Comparison of ENCODE assay signal across 25 cellular contexts in the genomic region with DNA sequence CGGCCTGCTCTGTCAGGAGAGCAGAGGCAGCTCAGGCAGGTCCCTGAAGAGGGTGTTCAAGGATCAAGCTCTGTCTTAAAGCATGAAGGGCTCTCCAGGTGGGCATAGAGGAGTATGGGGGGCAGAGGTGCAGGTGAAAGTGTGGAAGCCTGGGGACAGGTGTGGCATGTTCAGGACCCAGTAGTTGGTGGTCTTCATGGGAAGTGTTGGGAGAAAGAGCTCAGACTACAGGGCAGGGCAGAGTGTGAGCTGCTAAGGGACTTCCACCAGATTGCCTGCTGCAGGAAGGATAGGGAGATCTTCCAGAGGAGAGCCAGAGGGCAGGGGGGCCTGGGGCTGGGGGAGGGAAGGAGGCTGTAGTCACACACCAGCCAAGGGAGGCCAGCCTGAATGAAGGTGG.
DNase-seq lines count a peak whose midpoint lies in the region; ATAC-seq, FAIRE-seq and TF ChIP-seq lines count a peak whose summit lies in the region.
"Had no signal": no experiment of that assay in that cellular context is flagged by ENCODE, and none has a peak within 500 bp of the region (broad histone marks: within the 10 kb centered on the region; RNA-seq: fewer than 3 reads in every experiment).

No MANE protein-coding gene starts in this region.

- TF ChIP-seq POLR2A in H1 (IDR thresholded peaks at IDR 0.05; ENCODE audit: control extremely low read depth in 1 of 2, low read depth in 2 of 2, low read length in 2 of 2), result no peak

- no peak overlapping the region for H2AFZ ChIP-seq in H1 (ENCODE audit: low read length)

- peaks cover 8% of the 10 kb centered on the region for H3K4me1 Mint-ChIP-seq in activated CD8-positive, alpha-beta T cell treated with anti-CD3 and anti-CD28 coated beads, Interleukin-2, amount 10 ng/mL, durations not matched to agents 7 days and 5 days (ENCODE audit: low read depth)
- H3K4me1 Mint-ChIP-seq in activated CD8-positive, alpha-beta T cell treated with anti-CD3 and anti-CD28 coated beads for 36 hours (ENCODE audit: low read depth), result peaks cover 15% of the 10 kb centered on the region
- no peaks in the 10 kb centered on the region for H3K4me1 Mint-ChIP-seq in neural crest cell
- no peaks in the 10 kb centered on the region for H3K4me1 Mint-ChIP-seq in T-helper 17 cell
- H3K4me1 Mint-ChIP-seq: B cell; CD4-positive, CD25-positive, alpha-beta regulatory T cell; CD8-positive, alpha-beta memory T cell had no signal

- no peak overlapping the region for H3K27ac ChIP-seq in H1 (ENCODE audit: low read depth, low read length)
- H3K27ac ChIP-seq in aorta (ENCODE audit: low read depth in 1 of 2, low read length in 2 of 2), result no peak overlapping the region
- H3K27ac ChIP-seq: 22Rv1, BLaER1, C4-2B had no signal

- no peaks in the 10 kb centered on the region for H3K36me3 ChIP-seq in H1 (ENCODE audit: control insufficient read depth in 2 of 4, insufficient read depth in 4 of 4, low read length in 3 of 4)
- H3K36me3 ChIP-seq in aorta (ENCODE audit: control insufficient read depth in 1 of 2, insufficient read depth in 2 of 2, low read length in 1 of 2), result no peaks in the 10 kb centered on the region
- H3K36me3 ChIP-seq: BLaER1 had no signal

- H3K4me3 ChIP-seq in H1 (ENCODE audit: extremely low read depth in 1 of 4, insufficient read depth in 2 of 4, low read depth in 3 of 4, low read length in 4 of 4) (no peak overlapping the region), aorta (ENCODE audit: low read length in 2 of 2) (no peak overlapping the region)
- H3K4me3 ChIP-seq: BLaER1 had no signal

- H2BK20ac ChIP-seq in H1 (ENCODE audit: low read length), result no peak overlapping the region

- no peaks in the 10 kb centered on the region for H3K4me1 ChIP-seq in H1 (replicated peaks in 1 of 4; ENCODE audit: control insufficient read depth in 3 of 4, insufficient read depth in 4 of 4, low read length in 3 of 4)
- H3K4me1 ChIP-seq in aorta (ENCODE audit: control insufficient read depth in 1 of 2, insufficient read depth in 2 of 2, low read length in 2 of 2), result no peaks in the 10 kb centered on the region
- H3K4me1 ChIP-seq: BLaER1 had no signal

- no peak for ATAC-seq in activated CD8-positive, alpha-beta T cell treated with anti-CD3 and anti-CD28 coated beads, Interleukin-2, amount 10 ng/mL, durations not matched to agents 7 days and 5 days
- ATAC-seq in activated CD8-positive, alpha-beta T cell treated with anti-CD3 and anti-CD28 coated beads for 36 hours, result no peak
- peak; percentile 47 for ATAC-seq in aorta (ENCODE audit: low FRiP score)
- ATAC-seq in T-helper 17 cell, result no peak
- no peak for ATAC-seq in GM18520 (IDR thresholded peaks at IDR 0.05; ENCODE audit: unreplicated experiment)

- POLR2A ChIA-PET in activated CD8-positive, alpha-beta T cell treated with anti-CD3 and anti-CD28 coated beads, Interleukin-2, amount 10 ng/mL, durations not matched to agents 7 days and 5 days (lab: Charles Lee), result no interaction called here
- POLR2A ChIA-PET in activated CD8-positive, alpha-beta T cell treated with anti-CD3 and anti-CD28 coated beads for 36 hours (lab: Charles Lee), result no interaction called here
- POLR2A ChIA-PET in H1 (lab: Charles Lee; ENCODE audit: partially characterized antibody), result no interaction called here

- TF ChIP-seq RAD21 in H1 (IDR thresholded peaks at IDR 0.05 in 1 of 2, conservative IDR thresholded peaks at IDR 0.05 in 1 of 2; ENCODE audit: low read depth in 2 of 2, low read length in 2 of 2), result no peak

- no peaks in the 10 kb centered on the region for H3K79me2 ChIP-seq in H1 (ENCODE audit: control insufficient read depth in 1 of 2, insufficient read depth in 2 of 2, low read length in 2 of 2)

- H3K79me1 ChIP-seq in H1 (ENCODE audit: low read depth, low read length), result no peaks in the 10 kb centered on the region

- H3K9me3 ChIP-seq in H1 (ENCODE audit: insufficient read depth in 2 of 2, low read depth in 1 of 2, low read length in 1 of 2), result no peaks in the 10 kb centered on the region
- no peaks in the 10 kb centered on the region for H3K9me3 ChIP-seq in aorta (ENCODE audit: control insufficient read depth, low read length)
- H3K9me3 ChIP-seq in T-helper 17 cell (ENCODE audit: control insufficient read depth, low read length, poor library complexity, severe bottlenecking), result no peaks in the 10 kb centered on the region
- H3K9me3 ChIP-seq: BLaER1 had no signal

- no peak overlapping the region for H2AK5ac ChIP-seq in H1 (ENCODE audit: low read depth, low read length)

- in situ Hi-C loops in KBM-7 (cut with MboI; ENCODE audit: low pct_unique_long_range_greater_than_20kb, low sequenced_read_pairs), result no loop called here

- no peak overlapping the region for H3K56ac ChIP-seq in H1 (replicated peaks; ENCODE audit: insufficient read length, low read depth, low read length)

- H3K27me3 ChIP-seq in H1 (replicated peaks in 1 of 4; ENCODE audit: control insufficient read depth in 3 of 4, extremely low read depth in 1 of 4, insufficient read depth in 3 of 4, low read length in 3 of 4) (no peaks in the 10 kb centered on the region), aorta (ENCODE audit: control insufficient read depth in 1 of 2, insufficient read depth in 2 of 2, low read length in 1 of 2) (no peaks in the 10 kb centered on the region)
- H3K27me3 ChIP-seq: BLaER1 had no signal

- no peaks in the 10 kb centered on the region for H3K23me2 ChIP-seq in H1 (ENCODE audit: low read depth, low read length)

- no peaks in the 10 kb centered on the region for H4K20me1 ChIP-seq in H1 (replicated peaks in 1 of 2; ENCODE audit: control insufficient read depth in 1 of 2, insufficient read depth in 2 of 2, low read length in 2 of 2)
- H4K20me1 ChIP-seq: BLaER1 had no signal

- H3K14ac ChIP-seq in H1 (ENCODE audit: insufficient read length), result no peak overlapping the region

- H2BK12ac ChIP-seq in H1 (ENCODE audit: low read depth, low read length), result no peak overlapping the region

- H3K9me3 Mint-ChIP-seq in activated CD8-positive, alpha-beta T cell treated with anti-CD3 and anti-CD28 coated beads, Interleukin-2, amount 10 ng/mL, durations not matched to agents 7 days and 5 days (ENCODE audit: insufficient read depth), result no peaks in the 10 kb centered on the region
- no peaks in the 10 kb centered on the region for H3K9me3 Mint-ChIP-seq in activated CD8-positive, alpha-beta T cell treated with anti-CD3 and anti-CD28 coated beads for 36 hours
- no peaks in the 10 kb centered on the region for H3K9me3 Mint-ChIP-seq in neural crest cell
- H3K9me3 Mint-ChIP-seq: CD4-positive, CD25-positive, alpha-beta regulatory T cell had no signal

- peak overlapping the region; percentile 24 for H3K27ac Mint-ChIP-seq in activated CD8-positive, alpha-beta T cell treated with anti-CD3 and anti-CD28 coated beads, Interleukin-2, amount 10 ng/mL, durations not matched to agents 7 days and 5 days
- no peak overlapping the region for H3K27ac Mint-ChIP-seq in activated CD8-positive, alpha-beta T cell treated with anti-CD3 and anti-CD28 coated beads for 36 hours
- H3K27ac Mint-ChIP-seq in neural crest cell (ENCODE audit: unreplicated experiment), result peak overlapping the region; percentile 84
- no peak overlapping the region for H3K27ac Mint-ChIP-seq in T-helper 17 cell
- H3K27ac Mint-ChIP-seq: B cell; CD8-positive, alpha-beta memory T cell had no signal

- CTCF ChIA-PET in activated CD8-positive, alpha-beta T cell treated with anti-CD3 and anti-CD28 coated beads, Interleukin-2, amount 10 ng/mL, durations not matched to agents 7 days and 5 days (lab: Charles Lee), result no interaction called here
- CTCF ChIA-PET in activated CD8-positive, alpha-beta T cell treated with anti-CD3 and anti-CD28 coated beads for 36 hours (lab: Charles Lee), result interaction anchor here (1.2 to 1.7 kb wide), 2 partner anchors 10 to 96 kb away, joined by 5 to 6 read pairs; no protein-coding TSS in a partner anchor
- CTCF ChIA-PET in H1 (lab: Charles Lee; ENCODE audit: partially characterized antibody), result interaction anchor here (1.4 to 2.3 kb wide), 2 partner anchors 9 to 32 kb away, joined by 5 to 9 read pairs; no protein-coding TSS in a partner anchor

- H3K4me3 Mint-ChIP-seq in activated CD8-positive, alpha-beta T cell treated with anti-CD3 and anti-CD28 coated beads, Interleukin-2, amount 10 ng/mL, durations not matched to agents 7 days and 5 days, result no peak overlapping the region
- H3K4me3 Mint-ChIP-seq in activated CD8-positive, alpha-beta T cell treated with anti-CD3 and anti-CD28 coated beads for 36 hours, result no peak overlapping the region
- H3K4me3 Mint-ChIP-seq in neural crest cell (no peak overlapping the region), T-helper 17 cell (no peak overlapping the region)
- H3K4me3 Mint-ChIP-seq: B cell; CD8-positive, alpha-beta memory T cell had no signal

- no peaks in the 10 kb centered on the region for H3K36me3 Mint-ChIP-seq in activated CD8-positive, alpha-beta T cell treated with anti-CD3 and anti-CD28 coated beads, Interleukin-2, amount 10 ng/mL, durations not matched to agents 7 days and 5 days (ENCODE audit: low read depth)
- H3K36me3 Mint-ChIP-seq in activated CD8-positive, alpha-beta T cell treated with anti-CD3 and anti-CD28 coated beads for 36 hours (ENCODE audit: low read depth), result no peaks in the 10 kb centered on the region
- H3K36me3 Mint-ChIP-seq in neural crest cell (ENCODE audit: low read depth) (no peaks in the 10 kb centered on the region), T-helper 17 cell (ENCODE audit: low read depth) (no peaks in the 10 kb centered on the region)
- H3K36me3 Mint-ChIP-seq: CD4-positive, CD25-positive, alpha-beta regulatory T cell; CD8-positive, alpha-beta memory T cell had no signal

- no peak overlapping the region for H3K4ac ChIP-seq in H1 (replicated peaks; ENCODE audit: insufficient read length, low read depth, low read length)

- WGBS in H1 (ENCODE audit: extremely low coverage in 1 of 2, insufficient coverage in 1 of 2, insufficient read length in 1 of 2, insufficient replicate concordance in 2 of 2, low coverage in 1 of 2, low lambda C conversion rate in 2 of 2, missing lambda C conversion rate in 1 of 2), 2 experiments, result 100% methylated on average over 1 of the region's 1 CpG; no CpG with 5 or more reads in 1 of the 2 experiments
- WGBS in aorta, 2 donors, result 89 to 96% methylated on average over 1 of the region's 1 CpG

- DNase-seq in activated CD8-positive, alpha-beta T cell treated with anti-CD3 and anti-CD28 coated beads, Interleukin-2, amount 10 ng/mL, durations not matched to agents 7 days and 5 days, result no peak
- no peak for DNase-seq in activated CD8-positive, alpha-beta T cell treated with anti-CD3 and anti-CD28 coated beads for 36 hours
- no peak for DNase-seq in H1 (ENCODE audit: low read depth in 1 of 2, low spot score in 2 of 2)
- DNase-seq in neural crest cell (ENCODE audit: low read depth, low spot score), result no peak
- DNase-seq in aorta, result no peak
- no peak for DNase-seq in T-helper 17 cell
- DNase-seq in KBM-7, result no peak
- DNase-seq: CD4-positive, CD25-positive, alpha-beta regulatory T cell; CD8-positive, alpha-beta memory T cell; DMS 273 treated with DMSO at 0.1 percent for 48 hours; DMS53; DMS79 treated with DMSO at 0.1 percent for 48 hours; GF-D8; GOT3; H7; HCEC 1CT had no signal

- no peak overlapping the region for H4K5ac ChIP-seq in H1 (ENCODE audit: insufficient read length, low read depth, low read length)

- H2BK5ac ChIP-seq in H1 (ENCODE audit: low read depth, low read length), result no peak overlapping the region

- 0 out of 2 replicates have a peak overlapping the region, but pooled peaks have one; percentile 45 for H4K8ac ChIP-seq in H1 (ENCODE audit: extremely low read depth, insufficient read depth, low read length)

- no peaks in the 10 kb centered on the region for H3K27me3 Mint-ChIP-seq in activated CD8-positive, alpha-beta T cell treated with anti-CD3 and anti-CD28 coated beads, Interleukin-2, amount 10 ng/mL, durations not matched to agents 7 days and 5 days (ENCODE audit: low read depth)
- no peaks in the 10 kb centered on the region for H3K27me3 Mint-ChIP-seq in activated CD8-positive, alpha-beta T cell treated with anti-CD3 and anti-CD28 coated beads for 36 hours
- H3K27me3 Mint-ChIP-seq in neural crest cell (ENCODE audit: low read depth) (no peaks in the 10 kb centered on the region), T-helper 17 cell (no peaks in the 10 kb centered on the region)
- H3K27me3 Mint-ChIP-seq: CD4-positive, CD25-positive, alpha-beta regulatory T cell had no signal

- H2BK15ac ChIP-seq in H1 (ENCODE audit: low read length), result no peak overlapping the region

- H4K91ac ChIP-seq in H1 (replicated peaks; ENCODE audit: insufficient read length, low read length), result no peak overlapping the region

- no peak overlapping the region for H3K23ac ChIP-seq in H1 (ENCODE audit: insufficient read length)

- H2BK120ac ChIP-seq in H1 (replicated peaks; ENCODE audit: low read depth, low read length), result no peak overlapping the region

- TF ChIP-seq EP300 in H1 (IDR thresholded peaks at IDR 0.05; ENCODE audit: borderline replicate concordance in 1 of 2, low read depth in 2 of 2, low read length in 2 of 2), result no peak

- H3K9ac ChIP-seq in H1 (replicated peaks in 1 of 4; ENCODE audit: extremely low read depth in 1 of 4, low read depth in 3 of 4, low read length in 3 of 4), result no peak overlapping the region
- H3K9ac ChIP-seq: BLaER1 had no signal

- FAIRE-seq in H1 (lab: Jason Lieb, UNC), result no peak
- FAIRE-seq: A204.1, D721Med, GM12891, GM18507 had no signal

- no peak overlapping the region for H3K18ac ChIP-seq in H1 (ENCODE audit: extremely low read depth, low read length)

- intact Hi-C loops in activated CD8-positive, alpha-beta T cell treated with anti-CD3 and anti-CD28 coated beads for 36 hours (cut with micrococcal nuclease), result no loop called here
- intact Hi-C loops in aorta (cut with DNase I), result no loop called here

- no peak for TF ChIP-seq CTCF in activated CD8-positive, alpha-beta T cell treated with anti-CD3 and anti-CD28 coated beads for 36 hours (IDR thresholded peaks at IDR 0.05)
- TF ChIP-seq CTCF in H1 (IDR thresholded peaks at IDR 0.05; ENCODE audit: control extremely low read depth in 1 of 3, insufficient read depth in 1 of 3, low read depth in 1 of 3, low read length in 3 of 3), result no peak
- no peak for TF ChIP-seq CTCF in neural crest cell (conservative IDR thresholded peaks at IDR 0.05)

- H3K4me2 ChIP-seq in H1 (ENCODE audit: insufficient read depth in 1 of 2, low read depth in 2 of 2, low read length in 2 of 2), result no peak overlapping the region
- H3K4me2 ChIP-seq: BLaER1 had no signal

Comparison
In these comparisons a context has a peak if more than half of its experiments do, and no peak if none do; other contexts are left out.
1. H3K27ac Mint-ChIP-seq: peak in activated CD8-positive, alpha-beta T cell treated with anti-CD3 and anti-CD28 coated beads, Interleukin-2, amount 10 ng/mL, durations not matched to agents 7 days and 5 days (single experiment) and neural crest cell (single experiment); none in activated CD8-positive, alpha-beta T cell treated with anti-CD3 and anti-CD28 coated beads for 36 hours (single experiment) and T-helper 17 cell (single experiment).